In the genomic region with DNA sequence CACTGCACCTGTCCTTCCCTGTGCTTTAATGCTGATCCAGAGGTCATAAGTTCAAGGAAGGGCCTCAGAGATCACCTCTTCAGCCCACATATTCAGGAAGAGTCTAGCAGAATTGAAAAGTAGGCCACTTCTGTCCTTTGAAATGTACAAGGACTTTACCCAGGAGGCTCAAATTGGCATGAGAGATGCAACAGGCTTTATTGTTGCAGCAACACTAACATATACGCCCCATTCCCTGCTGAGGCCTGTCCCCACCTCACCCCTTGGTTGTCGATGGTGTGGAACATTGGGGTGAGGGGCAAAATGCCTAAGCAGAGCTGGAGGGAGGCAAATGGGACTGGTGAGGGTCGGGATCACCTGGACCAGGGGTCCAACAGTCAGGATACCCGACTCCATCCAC, we compare ENCODE assay signal across 1 cellular context.
TF ChIP-seq lines count a peak whose summit lies in the region.

No MANE protein-coding gene starts in this region.

TF ChIP-seq in HEK293, 187 proteins besides CTCF, POLR2A, EP300 and RAD21:
- peak; percentile 82 for TF ChIP-seq SCRT2 (tag by site-specific recombination; IDR thresholded peaks at IDR 0.05)
- no peak for TF ChIP-seq KLF16 (tag by site-specific recombination; IDR thresholded peaks at IDR 0.05)
- TF ChIP-seq GLIS1 (tag by site-specific recombination; IDR thresholded peaks at IDR 0.05): no peak
- TF ChIP-seq ZNF202 (tag by site-specific recombination; IDR thresholded peaks at IDR 0.05; ENCODE audit: borderline replicate concordance): no peak
- no peak for TF ChIP-seq KLF10 (tag by site-specific recombination; IDR thresholded peaks at IDR 0.05)
- TF ChIP-seq ZBTB1 (tag by site-specific recombination; IDR thresholded peaks at IDR 0.05): no peak
- TF ChIP-seq SCRT1 (tag by site-specific recombination; IDR thresholded peaks at IDR 0.05; ENCODE audit: borderline replicate concordance): 0 out of 2 replicates have a peak, but pooled peaks have one; percentile 15
- TF ChIP-seq ZSCAN30 (tag by site-specific recombination; IDR thresholded peaks at IDR 0.05): no peak
- TF ChIP-seq ZNF366 (tag by site-specific recombination; conservative IDR thresholded peaks at IDR 0.05): no peak
- TF ChIP-seq ZNF660 (tag by site-specific recombination; IDR thresholded peaks at IDR 0.05): no peak
- TF ChIP-seq GFI1B (tag by site-specific recombination; IDR thresholded peaks at IDR 0.05): no peak
- no peak for TF ChIP-seq GLI2 (tag by site-specific recombination; IDR thresholded peaks at IDR 0.05; ENCODE audit: borderline replicate concordance, low read depth)
- no peak for TF ChIP-seq ZNF114 (tag by site-specific recombination; IDR thresholded peaks at IDR 0.05)
